In genomic region chr11:36300651-36301050, GRCh38 we compare ENCODE assay signal across 10 cellular contexts. TPM values are rescaled to one million over a fixed set of nuclear protein-coding genes. Genes with fewer than 3 reads are reported as not detected.
DNase-seq lines count a peak whose midpoint lies in the region; ATAC-seq and TF ChIP-seq lines count a peak whose summit lies in the region.
"Had no signal": no experiment of that assay in that cellular context is flagged by ENCODE, and none has a peak within 500 bp of the region (broad histone marks: within the 10 kb centered on the region; RNA-seq: fewer than 3 reads in every experiment).

No MANE protein-coding gene starts in this region.

- H3K27me3 ChIP-seq in right atrium auricular region = no peaks in the 10 kb centered on the region
- no peaks in the 10 kb centered on the region for H3K27me3 ChIP-seq in lung (ENCODE audit: control insufficient read depth, insufficient read depth)
- H3K27me3 ChIP-seq in esophagus squamous epithelium = no peaks in the 10 kb centered on the region
- H3K27me3 ChIP-seq: tibial artery had no signal

- 28 to 64% methylated on average over 3 of the region's 3 CpGs for WGBS in lung, 2 donors
- 40% methylated on average over 1 of the region's 3 CpGs; no CpG with 5 or more reads in 1 of the 2 donors for WGBS in esophagus squamous epithelium, 2 donors

- H3K36me3 ChIP-seq in right atrium auricular region (no peaks in the 10 kb centered on the region), lung (ENCODE audit: control insufficient read depth in 2 of 2, insufficient read depth in 2 of 2, low read length in 2 of 2) (no peaks in the 10 kb centered on the region), esophagus squamous epithelium (no peaks in the 10 kb centered on the region)
- H3K36me3 ChIP-seq: tibial artery had no signal

- H3K27ac ChIP-seq in right atrium auricular region (no peak overlapping the region), lung (ENCODE audit: low read depth in 1 of 2, low read length in 1 of 2) (no peak overlapping the region), esophagus squamous epithelium (no peak overlapping the region)
- H3K27ac ChIP-seq: tibial artery had no signal

- H3K9me3 ChIP-seq in right atrium auricular region = no peaks in the 10 kb centered on the region
- no peaks in the 10 kb centered on the region for H3K9me3 ChIP-seq in lung (ENCODE audit: control insufficient read depth in 2 of 2, insufficient read depth in 1 of 2, low read length in 1 of 2)
- H3K9me3 ChIP-seq in esophagus squamous epithelium = no peaks in the 10 kb centered on the region
- H3K9me3 ChIP-seq: tibial artery had no signal

- intact Hi-C loops in Right ventricle myocardium inferior (cut with DNase I) = no loop called here
- intact Hi-C loops in esophagus squamous epithelium (cut with DNase I) = no loop called here

- ATAC-seq in Right ventricle myocardium inferior (peak; percentile 88), lung (ENCODE audit: insufficient read depth, low FRiP score) (peak; percentile 31), GM19463 (IDR thresholded peaks at IDR 0.05; ENCODE audit: unreplicated experiment) (no peak), GM21825 (IDR thresholded peaks at IDR 0.05; ENCODE audit: unreplicated experiment) (no peak)

- no peak for TF ChIP-seq POLR2A in esophagus squamous epithelium (IDR thresholded peaks at IDR 0.05)

- TF ChIP-seq CTCF in right atrium auricular region (IDR thresholded peaks at IDR 0.05) (no peak), lung (IDR thresholded peaks at IDR 0.05; ENCODE audit: control extremely low read depth, extremely low read depth) (no peak), esophagus squamous epithelium (IDR thresholded peaks at IDR 0.05) (no peak)

- DNase-seq in Right ventricle myocardium inferior (ENCODE audit: missing footprints) = peak; percentile 80
- DNase-seq in right atrium auricular region (ENCODE audit: low spot score) = no peak
- DNase-seq in dermis microvascular lymphatic vessel endothelial cell (ENCODE audit: low read depth in 2 of 2) = peak; percentile 12 to 37
- DNase-seq in lung (ENCODE audit: low spot score) = no peak
- no peak for DNase-seq in SIG-M5 treated with dmso at 0.1 percent for 504 hours (lab: John Stamatoyannopoulos, UW; ENCODE audit: unreplicated experiment)
- DNase-seq in esophagus squamous epithelium (lab: John Stamatoyannopoulos, UW) = no peak
- DNase-seq: effector CD4-positive, alpha-beta T cell; tibial artery had no signal

- H3K4me3 ChIP-seq in right atrium auricular region (no peak overlapping the region), lung (no peak overlapping the region), esophagus squamous epithelium (no peak overlapping the region)
- H3K4me3 ChIP-seq: tibial artery had no signal

- H3K4me1 ChIP-seq in right atrium auricular region (no peaks in the 10 kb centered on the region), lung (ENCODE audit: control insufficient read depth in 2 of 2, insufficient read depth in 2 of 2, low read length in 2 of 2) (peaks cover 0 to 7% of the 10 kb centered on the region in 2 donors), esophagus squamous epithelium (peaks cover 0 to 12% (median 0%) of the 10 kb centered on the region in 3 donors)
- H3K4me1 ChIP-seq: tibial artery had no signal

RNA-seq across cellular contexts. Expression of gene PRR5L, which starts 4.6 kb away (rescaled TPM):
- total RNA-seq in Right ventricle myocardium inferior (1.6 TPM), right atrium auricular region (1 to 10 TPM; 1.3 to 6.8 TPM), dermis microvascular lymphatic vessel endothelial cell (5.1 and 5.4 TPM in 2 replicates), lung (10 to 100 TPM; 10.4 to 27.5 TPM), esophagus squamous epithelium (1 to 10 TPM; 1.4 to 5.7 (median 1.8) TPM)
- polyA plus RNA-seq in lung = 1 to 10 TPM; 6.3 to 7.7 TPM

RNA-seq across cellular contexts. Expression of gene COMMD9, which starts 11.4 kb away (rescaled TPM):
- total RNA-seq in Right ventricle myocardium inferior = 56.0 TPM
- 10 to 100 TPM; 26.3 to 32.8 TPM for total RNA-seq in right atrium auricular region
- 12.8 and 34.6 TPM in 2 replicates for total RNA-seq in dermis microvascular lymphatic vessel endothelial cell
- 10 to 100 TPM; 42.5 to 66.8 TPM for total RNA-seq in lung
- polyA plus RNA-seq in lung = 10 to 100 TPM; 41.8 to 46.6 TPM
- 10 to 100 TPM; 25.9 to 37.9 (median 37.1) TPM for total RNA-seq in esophagus squamous epithelium

Comparison
In these comparisons a context has a peak if more than half of its experiments do, and no peak if none do; other contexts are left out.
1. DNase-seq: peak in Right ventricle myocardium inferior (single experiment) and dermis microvascular lymphatic vessel endothelial cell (2 of 2); none in right atrium auricular region (single experiment), lung (single experiment), SIG-M5 treated with dmso at 0.1 percent for 504 hours (single experiment) and esophagus squamous epithelium (single experiment).
2. ATAC-seq: peak in Right ventricle myocardium inferior (single experiment) and lung (single experiment); none in GM19463 (single experiment) and GM21825 (single experiment).